Comparison of ENCODE assay signal across 32 cellular contexts in the genomic region with DNA sequence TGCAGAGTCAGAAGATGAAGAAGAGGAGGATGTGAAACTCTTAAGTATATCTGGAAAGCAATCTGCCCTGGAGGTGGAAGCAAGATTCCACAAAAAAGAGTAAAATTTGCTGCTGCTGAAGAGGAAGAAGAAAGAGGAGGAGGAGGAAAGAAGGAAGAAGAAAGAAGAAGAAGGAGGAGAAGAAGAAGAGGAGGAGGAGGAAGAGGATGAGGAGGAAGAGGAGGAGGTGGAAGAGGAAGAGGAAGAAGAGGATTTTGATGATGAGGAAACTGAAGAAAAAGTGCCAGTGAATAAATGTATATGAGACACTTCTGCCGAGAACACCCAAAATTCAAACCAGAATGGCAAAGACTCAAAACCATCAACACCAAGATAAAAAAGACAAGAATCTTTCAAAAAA. TPM values are rescaled to one million over a fixed set of nuclear protein-coding genes. Genes with fewer than 3 reads are reported as not detected.
"Had no signal": no experiment of that assay in that cellular context is flagged by ENCODE, and none has a peak within 500 bp of the region (broad histone marks: within the 10 kb centered on the region; RNA-seq: fewer than 3 reads in every experiment).

No MANE protein-coding gene starts in this region.

- H3K27ac ChIP-seq: ascending aorta, breast epithelium, cardiac muscle cell, colonic mucosa, epithelial cell of prostate, esophagus squamous epithelium, gastroesophageal sphincter, heart right ventricle, hepatocyte, VCaP had no signal

- H3K4me1 ChIP-seq: ascending aorta, breast epithelium, colonic mucosa, gastroesophageal sphincter, heart right ventricle had no signal

- H3K79me2 ChIP-seq: hepatocyte had no signal

- H3K4me3 ChIP-seq: ascending aorta, breast epithelium, cardiac muscle cell, colonic mucosa, esophagus squamous epithelium, gastroesophageal sphincter, heart right ventricle, hepatocyte had no signal

- H3K36me3 ChIP-seq: ascending aorta, breast epithelium, cardiac muscle cell, colonic mucosa, esophagus squamous epithelium, gastroesophageal sphincter, heart right ventricle had no signal

- ATAC-seq: activated naive CD4-positive, alpha-beta T cell treated with anti-CD3 and anti-CD28 coated beads, Interleukin-2, amount 50 U/mL, for 72 hours; activated T-cell treated with anti-CD3 and anti-CD28 coated beads, Interleukin-2, amount 50 U/mL, for 4 hours; activated T-helper 17 cell treated with anti-CD3 and anti-CD28 coated beads, Interleukin-2, amount 50 U/mL, for 72 hours; gastroesophageal sphincter; heart right ventricle; WTC11 had no signal

- H3K9me3 ChIP-seq: ascending aorta, breast epithelium, colonic mucosa, esophagus squamous epithelium, gastroesophageal sphincter had no signal

- H3K4me2 ChIP-seq: hepatocyte had no signal

- H2AFZ ChIP-seq: hepatocyte had no signal

- DNase-seq: activated CD4-positive, alpha-beta memory T cell treated with anti-CD3 and anti-CD28 coated beads, Interleukin-2, amount 10 ng/mL, durations not matched to agents 7 days and 5 days; activated CD4-positive, alpha-beta T cell treated with anti-CD3 and anti-CD28 coated beads for 1 hour; activated CD4-positive, alpha-beta T cell treated with anti-CD3 and anti-CD28 coated beads for 4 hours; activated CD4-positive, alpha-beta T cell treated with anti-CD3 and anti-CD28 coated beads, Interleukin-2, amount 10 ng/mL, durations not matched to agents 7 days and 5 days; activated CD4-positive, alpha-beta T cell treated with anti-CD3 and anti-CD28 coated beads, Interleukin-2, amount 50 U/mL, for 4 hours; activated CD8-positive, alpha-beta memory T cell treated with anti-CD3 and anti-CD28 coated beads, Interleukin-2, amount 50 U/mL, for 48 hours; activated effector memory CD4-positive, alpha-beta T cell treated with Interleukin-2 at 50 U/mL for 16 hours; activated gamma-delta T cell treated with Interleukin-2 at 50 U/mL for 16 hours; activated naive CD4-positive, alpha-beta T cell treated with anti-CD3 and anti-CD28 coated beads for 36 hours; activated naive CD8-positive, alpha-beta T cell treated with anti-CD3 and anti-CD28 coated beads, Interleukin-2, amount 10 ng/mL, durations not matched to agents 7 days and 5 days; activated T-cell treated with anti-CD3 and anti-CD28 coated beads, Interleukin-2, amount 50 U/mL, for 4 hours; central memory CD4-positive, alpha-beta T cell; cerebellar nuclear complex; colonic mucosa; effector CD8-positive, alpha-beta T cell; esophagus squamous epithelium; foreskin melanocyte; heart right ventricle; T-helper 2 cell had no signal

- FAIRE-seq: endometrium, endothelial cell of umbilical vein, TTC549 had no signal

- H3K27me3 ChIP-seq: ascending aorta, breast epithelium, cardiac muscle cell, colonic mucosa, esophagus squamous epithelium, gastroesophageal sphincter, heart right ventricle, hepatocyte had no signal

RNA-seq across cellular contexts. Expression of gene TAF4B, which starts 20.9 kb away (rescaled TPM):
- polyA plus RNA-seq: hepatocyte had no signal
